ENCODE assay signal across 14 cellular contexts in the genomic region with DNA sequence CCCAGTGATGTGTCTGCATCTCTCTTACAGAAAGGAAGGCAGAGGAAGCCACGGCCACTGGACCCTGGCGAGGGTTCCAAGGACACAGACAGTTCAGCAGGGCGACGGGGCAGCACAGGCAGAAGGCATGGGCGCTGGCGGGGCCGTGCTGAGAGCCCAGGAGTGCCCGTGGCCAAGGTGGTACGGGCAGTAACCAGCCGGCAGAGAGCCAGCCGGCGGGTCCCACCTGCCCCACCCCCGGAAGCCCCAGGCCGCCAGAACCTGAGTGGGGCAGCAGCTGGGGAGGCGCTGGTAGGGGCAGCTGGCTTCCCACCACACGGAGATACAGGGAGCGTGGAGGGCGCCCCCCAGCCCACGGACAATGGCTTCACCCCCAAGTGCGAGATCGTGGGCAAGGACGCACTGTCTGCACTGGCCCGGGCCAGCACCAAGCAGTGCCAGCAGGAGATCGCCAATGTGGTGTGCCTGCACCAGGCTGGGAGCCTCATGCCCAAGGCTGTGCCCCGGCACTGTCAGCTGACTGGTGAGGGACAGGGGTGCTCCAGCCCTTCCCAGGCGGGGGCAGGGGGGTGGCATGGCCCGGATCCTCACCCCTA.
"Had no signal": no experiment of that assay in that cellular context is flagged by ENCODE, and none has a peak within 500 bp of the region (broad histone marks: within the 10 kb centered on the region; RNA-seq: fewer than 3 reads in every experiment).

No MANE protein-coding gene starts in this region.

- H3K4me3 ChIP-seq: dorsolateral prefrontal cortex, prostate gland, right atrium auricular region, skin epidermis had no signal

- H3K9me3 ChIP-seq: prostate gland, right atrium auricular region had no signal

- ATAC-seq: activated CD4-positive, alpha-beta T cell treated with anti-CD3 and anti-CD28 coated beads for 36 hours; left lobe of liver; WTC11 had no signal

- H3K4me1 ChIP-seq: prostate gland had no signal

- H3K27me3 ChIP-seq: dorsolateral prefrontal cortex, right atrium auricular region had no signal

- H3K27ac ChIP-seq: dorsolateral prefrontal cortex, prostate gland, right atrium auricular region, skin epidermis had no signal

- DNase-seq: activated CD4-positive, alpha-beta T cell treated with anti-CD3 and anti-CD28 coated beads for 36 hours; activated naive CD4-positive, alpha-beta T cell; activated naive CD8-positive, alpha-beta T cell treated with anti-CD3 and anti-CD28 coated beads for 36 hours; anterior cingulate cortex; caudate nucleus; erythroblast; hypothalamus; midbrain had no signal
